Comparison of ENCODE assay signal across 12 cellular contexts in the genomic region with DNA sequence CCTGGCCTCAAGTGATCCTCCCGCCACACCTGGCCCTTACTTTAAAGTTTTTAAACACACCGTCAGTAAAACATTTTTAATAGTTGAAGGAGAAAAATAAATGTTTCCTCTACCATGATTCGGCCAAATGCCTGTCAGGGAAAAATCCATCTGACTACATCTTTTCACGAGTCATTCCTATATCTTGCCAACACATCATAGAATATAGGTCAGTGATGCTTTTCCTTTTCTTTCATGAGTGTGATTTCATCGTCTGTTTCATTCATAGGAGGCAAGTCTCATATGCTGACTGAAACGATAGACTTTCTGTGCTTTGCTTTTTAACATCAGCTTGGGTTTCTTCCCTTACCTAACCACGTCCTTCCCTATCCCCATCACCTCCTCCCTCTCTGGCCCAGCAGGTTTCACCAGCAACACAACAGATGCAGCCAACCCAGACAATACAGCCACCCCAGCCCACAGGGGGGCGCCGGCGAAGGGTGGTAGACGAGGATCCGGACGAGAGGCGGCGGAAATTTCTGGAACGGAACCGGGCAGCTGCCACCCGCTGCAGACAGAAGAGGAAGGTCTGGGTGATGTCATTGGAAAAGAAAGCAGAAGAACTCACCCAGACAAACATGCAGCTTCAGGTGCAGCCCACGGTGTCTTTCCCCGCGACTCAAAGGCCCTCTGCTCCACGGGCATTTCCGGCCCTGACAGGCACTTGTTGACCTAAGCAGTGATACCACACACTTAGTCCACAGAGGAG.
DNase-seq lines count a peak whose midpoint lies in the region; ATAC-seq and TF ChIP-seq lines count a peak whose summit lies in the region.
"Had no signal": no experiment of that assay in that cellular context is flagged by ENCODE, and none has a peak within 500 bp of the region (broad histone marks: within the 10 kb centered on the region; RNA-seq: fewer than 3 reads in every experiment).

No MANE protein-coding gene starts in this region.

- no peak overlapping the region for H3K4ac ChIP-seq in mesenchymal stem cell (ENCODE audit: low read depth in 1 of 2, low read length in 2 of 2)

- H3K4me2 ChIP-seq in mesenchymal stem cell (ENCODE audit: low read length, poor library complexity, severe bottlenecking): no peak overlapping the region

- 87% methylated on average over 21 of the region's 23 CpGs for WGBS in mesenchymal stem cell
- 65 to 85% methylated on average over 23 of the region's 23 CpGs for WGBS in body of pancreas, 2 donors

- no peak overlapping the region for H2BK120ac ChIP-seq in mesenchymal stem cell (ENCODE audit: low read depth, low read length)

- no peak overlapping the region for H3K23ac ChIP-seq in mesenchymal stem cell (ENCODE audit: low read length in 2 of 2)

- H3K27me3 ChIP-seq in mesenchymal stem cell (ENCODE audit: control insufficient read depth in 1 of 2, insufficient read depth in 1 of 2, low read length in 2 of 2): no peaks in the 10 kb centered on the region
- no peaks in the 10 kb centered on the region for H3K27me3 ChIP-seq in body of pancreas
- H3K27me3 ChIP-seq: ascending aorta, heart left ventricle had no signal

- no peak for TF ChIP-seq CTCF in body of pancreas (IDR thresholded peaks at IDR 0.05)

- no peak overlapping the region for H2AFZ ChIP-seq in mesenchymal stem cell (ENCODE audit: low read depth, low read length)

- H2BK15ac ChIP-seq in mesenchymal stem cell (ENCODE audit: low read depth, poor library complexity, severe bottlenecking): no peak overlapping the region

- H2BK12ac ChIP-seq in mesenchymal stem cell (ENCODE audit: low read length in 2 of 2): no peak overlapping the region

- no peak overlapping the region for H3K14ac ChIP-seq in mesenchymal stem cell (ENCODE audit: low read length in 2 of 2)

- TF ChIP-seq POLR2A in body of pancreas (IDR thresholded peaks at IDR 0.05): no peak

- no peak overlapping the region for H2AK5ac ChIP-seq in mesenchymal stem cell (ENCODE audit: low read length, severe bottlenecking)

- no peak overlapping the region for H4K8ac ChIP-seq in mesenchymal stem cell (ENCODE audit: low read length)

- H3K36me3 ChIP-seq in mesenchymal stem cell (ENCODE audit: control insufficient read depth in 1 of 2, insufficient read depth in 2 of 2, low read depth in 1 of 2, low read length in 2 of 2): peaks cover 33 to 38% of the 10 kb centered on the region in 2 experiments
- H3K36me3 ChIP-seq in body of pancreas (replicated peaks in 1 of 2; ENCODE audit: insufficient read depth in 1 of 2, low read depth in 2 of 2): no peaks in the 10 kb centered on the region
- H3K36me3 ChIP-seq: ascending aorta had no signal

- DNase-seq in ELR (ENCODE audit: low read depth) (peak; percentile 54), anterior cingulate cortex (lab: John Stamatoyannopoulos, UW) (peak in 31 of 58 donors; percentile 5 to 61 (median 21)), mesenchymal stem cell (peak; percentile 17), DMS153 treated with DMSO at 0.1 percent for 48 hours (lab: John Stamatoyannopoulos, UW; ENCODE audit: unreplicated experiment) (no peak), body of pancreas (no peak)
- DNase-seq: activated CD4-positive, CD25-positive, alpha-beta regulatory T cell treated with anti-CD3 and anti-CD28 coated beads, Interleukin-2, amount 50 U/mL, for 72 hours; NCI-H69 had no signal

- no peak overlapping the region for H3K27ac ChIP-seq in mesenchymal stem cell (ENCODE audit: low read length, poor library complexity, severe bottlenecking)
- H3K27ac ChIP-seq in body of pancreas: no peak overlapping the region
- H3K27ac ChIP-seq: ascending aorta, heart left ventricle had no signal

- H3K9me3 ChIP-seq in mesenchymal stem cell (ENCODE audit: control insufficient read depth, low read length) (no peaks in the 10 kb centered on the region), body of pancreas (no peaks in the 10 kb centered on the region)
- H3K9me3 ChIP-seq: ascending aorta, heart left ventricle had no signal

- H2BK5ac ChIP-seq in mesenchymal stem cell (ENCODE audit: low read depth, low read length, poor library complexity, severe bottlenecking): no peak overlapping the region

- H3K9ac ChIP-seq in mesenchymal stem cell (ENCODE audit: low read length): no peak overlapping the region

- intact Hi-C loops in body of pancreas (cut with DNase I): no loop called here

- ATAC-seq in HG02798 (IDR thresholded peaks at IDR 0.05; ENCODE audit: poor library complexity, unreplicated experiment): peak; percentile 76
- no peak for ATAC-seq in body of pancreas
- no peak for ATAC-seq in HG02981 (IDR thresholded peaks at IDR 0.05; ENCODE audit: unreplicated experiment)
- no peak for ATAC-seq in GM21723 (IDR thresholded peaks at IDR 0.05; ENCODE audit: unreplicated experiment)
- ATAC-seq: heart left ventricle had no signal

- H4K91ac ChIP-seq in mesenchymal stem cell (ENCODE audit: low read length): no peak overlapping the region

- H3K18ac ChIP-seq in mesenchymal stem cell (ENCODE audit: low read depth in 1 of 2, low read length in 2 of 2): no peak overlapping the region

- H3K4me3 ChIP-seq in mesenchymal stem cell (ENCODE audit: insufficient read depth in 1 of 2, low read depth in 1 of 2, low read length in 2 of 2): no peak overlapping the region
- H3K4me3 ChIP-seq in body of pancreas: no peak overlapping the region
- H3K4me3 ChIP-seq: ascending aorta, heart left ventricle had no signal

- H3K4me1 ChIP-seq in mesenchymal stem cell (ENCODE audit: control insufficient read depth, insufficient read depth, low read depth, low read length): peaks cover 11% of the 10 kb centered on the region
- H3K4me1 ChIP-seq in body of pancreas: no peaks in the 10 kb centered on the region

- H3K79me1 ChIP-seq in mesenchymal stem cell (replicated peaks; ENCODE audit: low read length, poor library complexity, severe bottlenecking): peaks cover 17% of the 10 kb centered on the region

Comparison
In these comparisons a context has a peak if more than half of its experiments do, and no peak if none do; other contexts are left out.
1. DNase-seq: peak in ELR (single experiment), anterior cingulate cortex (31 of 58) and mesenchymal stem cell (single experiment); none in DMS153 treated with DMSO at 0.1 percent for 48 hours (single experiment) and body of pancreas (0 of 4).